Comparison of ENCODE assay signal across 7 cellular contexts in the genomic region with DNA sequence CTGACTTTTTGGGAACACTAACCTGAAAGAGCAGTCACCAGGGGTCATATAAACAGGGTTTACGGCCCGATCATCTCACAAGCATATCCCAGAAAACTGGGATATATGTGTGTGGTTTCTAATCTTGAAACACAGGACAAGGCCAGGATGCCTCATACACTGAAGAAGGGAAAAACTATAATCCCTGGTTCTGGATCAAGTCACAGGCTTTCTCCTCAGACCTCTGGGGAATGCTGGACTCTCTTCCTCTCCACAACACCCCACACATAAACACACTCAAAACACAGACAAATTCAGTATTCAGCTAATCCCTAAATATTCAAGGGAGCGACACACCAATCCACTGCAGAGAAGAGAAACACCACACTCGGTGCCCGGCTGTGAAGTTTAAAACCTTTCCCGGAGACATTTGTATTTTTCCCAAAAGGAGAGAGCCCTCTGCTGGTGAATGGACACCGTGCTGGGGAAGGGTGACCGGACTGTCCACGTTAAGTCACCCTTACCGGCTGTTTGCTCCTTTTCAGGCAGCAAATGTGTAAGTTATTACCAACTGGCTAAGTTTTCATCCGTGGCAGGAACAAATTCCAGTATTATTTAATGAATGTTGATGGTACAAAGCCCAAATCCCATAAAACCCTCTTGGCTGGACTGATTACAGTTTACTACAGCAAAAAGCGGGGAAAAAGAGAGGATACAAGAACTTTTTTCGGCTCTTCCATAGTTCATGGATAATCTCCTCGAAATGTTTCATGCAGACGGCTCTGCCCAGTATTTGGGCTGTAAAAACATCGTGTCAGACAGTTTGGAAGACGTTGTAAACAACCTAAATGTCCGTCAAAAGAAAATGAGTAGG.
DNase-seq lines count a peak whose midpoint lies in the region; ATAC-seq and TF ChIP-seq lines count a peak whose summit lies in the region.

No MANE protein-coding gene starts in this region.

- no peak overlapping the region for H2BK15ac ChIP-seq in IMR-90 (ENCODE audit: low read depth, low read length)

- no peak overlapping the region for H3K4me3 ChIP-seq in IMR-90 (ENCODE audit: insufficient read depth, low read depth, low read length)
- H3K4me3 ChIP-seq in SJCRH30, result no peak overlapping the region
- H3K4me3 ChIP-seq in epithelial cell of esophagus (ENCODE audit: low read length), result no peak overlapping the region

- no peak overlapping the region for H3K23ac ChIP-seq in IMR-90 (ENCODE audit: low read depth, low read length)

- H4K20me1 ChIP-seq in IMR-90 (ENCODE audit: insufficient read depth, low read length), result no peaks in the 10 kb centered on the region

- peaks cover 2% of the 10 kb centered on the region for H3K27me3 ChIP-seq in IMR-90 (ENCODE audit: control insufficient read depth, insufficient read depth, low read length)
- no peaks in the 10 kb centered on the region for H3K27me3 ChIP-seq in SJCRH30

- H4K5ac ChIP-seq in IMR-90 (ENCODE audit: low read depth, low read length), result no peak overlapping the region

- POLR2A ChIA-PET in IMR-90 (lab: Charles Lee; ENCODE audit: unreplicated experiment), result no interaction called here

- H3K9me3 ChIP-seq in IMR-90 (ENCODE audit: control insufficient read depth, insufficient read depth, low read length) (no peaks in the 10 kb centered on the region), SJCRH30 (replicated peaks) (no peaks in the 10 kb centered on the region)

- H3K4me1 ChIP-seq in IMR-90 (ENCODE audit: control insufficient read depth, insufficient read depth, low read length), result no peaks in the 10 kb centered on the region
- no peaks in the 10 kb centered on the region for H3K4me1 ChIP-seq in SJCRH30

- H2AFZ ChIP-seq in IMR-90 (replicated peaks; ENCODE audit: low read length, poor library complexity), result peak overlapping the region; percentile 63

- H3K14ac ChIP-seq in IMR-90 (replicated peaks; ENCODE audit: low read depth, low read length), result no peak overlapping the region

- BruUV-seq in IMR-90 (replicated peaks; lab: Mats Ljungman, UMichigan), result no TSS peak

- no peaks in the 10 kb centered on the region for H3K9me1 ChIP-seq in IMR-90 (ENCODE audit: insufficient read depth, low read length)

- no peak overlapping the region for H4K8ac ChIP-seq in IMR-90 (ENCODE audit: low read depth in 2 of 2, low read length in 2 of 2)

- peak; percentile 71 for TF ChIP-seq CTCF in IMR-90 (conservative IDR thresholded peaks at IDR 0.05; ENCODE audit: low read depth, low read length)
- peak; percentile 91 for TF ChIP-seq CTCF in epithelial cell of esophagus (IDR thresholded peaks at IDR 0.05; ENCODE audit: insufficient read depth, low read depth, low read length, missing control alignments)

- no peak overlapping the region for H2AK5ac ChIP-seq in IMR-90 (ENCODE audit: low read depth, low read length)

- peak; percentile 68 for TF ChIP-seq RAD21 in IMR-90 (IDR thresholded peaks at IDR 0.05; ENCODE audit: low read length)

- no peak overlapping the region for H3K56ac ChIP-seq in IMR-90 (ENCODE audit: extremely low read depth, insufficient read depth, low read length)

- H3K27ac ChIP-seq in IMR-90 (ENCODE audit: insufficient read depth, low read length), result no peak overlapping the region
- H3K27ac ChIP-seq in SJCRH30, result no peak overlapping the region

- H3K36me3 ChIP-seq in IMR-90 (ENCODE audit: control insufficient read depth, insufficient read depth, low read length) (no peaks in the 10 kb centered on the region), SJCRH30 (no peaks in the 10 kb centered on the region)

- CTCF ChIA-PET in IMR-90 (lab: Yijun Ruan, JAX), result interaction anchor here (0.6 to 0.7 kb wide), 4 partner anchors 8 to 676 kb away, joined by 3 read pairs; no protein-coding TSS in a partner anchor

- DNase-seq in EL (peak; percentile 73), IMR-90 (peak; percentile 52), SJCRH30 (peak; percentile 59 to 82), epithelial cell of esophagus (ENCODE audit: low read depth) (peak; percentile 59), middle frontal gyrus (ENCODE audit: extremely low spot score, low spot score) (peak; percentile 50)

- no peak overlapping the region for H3K4ac ChIP-seq in IMR-90 (ENCODE audit: low read depth, low read length)

- no peak overlapping the region for H2BK20ac ChIP-seq in IMR-90 (ENCODE audit: low read depth, low read length)

- no peak overlapping the region for H4K91ac ChIP-seq in IMR-90 (ENCODE audit: insufficient read depth, low read depth, low read length)

- dilution Hi-C loops in IMR-90 (cut with HindIII; ENCODE audit: low sequenced_read_pairs, unreplicated experiment), result no loop called here

- TF ChIP-seq POLR2A in IMR-90 (IDR thresholded peaks at IDR 0.05; ENCODE audit: low read depth, low read length), result no peak

- H2BK120ac ChIP-seq in IMR-90 (ENCODE audit: low read depth, low read length), result no peak overlapping the region

- H3K79me1 ChIP-seq in IMR-90 (ENCODE audit: low read depth in 1 of 2, low read length in 2 of 2), result no peaks in the 10 kb centered on the region

- no peak overlapping the region for H3K18ac ChIP-seq in IMR-90 (ENCODE audit: low read depth, low read length)

- H2AK9ac ChIP-seq in IMR-90 (replicated peaks; ENCODE audit: low read depth, low read length, poor library complexity), result no peak overlapping the region

- H3K4me2 ChIP-seq in IMR-90 (ENCODE audit: low read depth, low read length), result peak overlapping the region; percentile 64

- peak; percentile 99 for ATAC-seq in IMR-90 (ENCODE audit: low read depth)
- no peak for ATAC-seq in GM21529 (IDR thresholded peaks at IDR 0.05; ENCODE audit: unreplicated experiment)
- no peak for ATAC-seq in HG03097 (IDR thresholded peaks at IDR 0.05; ENCODE audit: low FRiP score, unreplicated experiment)

- intact Hi-C loops in IMR-90 (cut with micrococcal nuclease), result loop anchor here (1.0 to 5.0 kb wide), 2 partner anchors 506 to 677 kb away; no protein-coding TSS in a partner anchor

- in situ Hi-C loops in IMR-90 (cut with MboI; ENCODE audit: low sequenced_read_pairs), result loop anchor here (5.0 kb wide), 1 partner anchor 676 kb away; no protein-coding TSS in a partner anchor

- no peak overlapping the region; the same call in 1 of the 2 replicates for H3K9ac ChIP-seq in IMR-90 (ENCODE audit: low read depth, low read length)

- no peak overlapping the region for H2BK5ac ChIP-seq in IMR-90 (ENCODE audit: low read depth, low read length, poor library complexity, severe bottlenecking)

- WGBS in IMR-90 (ENCODE audit: extremely low coverage in 2 of 2, insufficient read length in 1 of 2), 2 experiments, result 52% methylated on average over 4 of the region's 18 CpGs; no CpG with 5 or more reads in 1 of the 2 experiments

TF ChIP-seq in IMR-90, 13 proteins besides CTCF, POLR2A, EP300 and RAD21:
- TF ChIP-seq SMC3 (IDR thresholded peaks at IDR 0.05; ENCODE audit: low read depth, low read length) (peak; percentile 57), USF2 (IDR thresholded peaks at IDR 0.05; ENCODE audit: low read depth, low read length) (no peak)
TF ChIP-seq in IMR-90: peak in this region for 1.
